In the genomic region with DNA sequence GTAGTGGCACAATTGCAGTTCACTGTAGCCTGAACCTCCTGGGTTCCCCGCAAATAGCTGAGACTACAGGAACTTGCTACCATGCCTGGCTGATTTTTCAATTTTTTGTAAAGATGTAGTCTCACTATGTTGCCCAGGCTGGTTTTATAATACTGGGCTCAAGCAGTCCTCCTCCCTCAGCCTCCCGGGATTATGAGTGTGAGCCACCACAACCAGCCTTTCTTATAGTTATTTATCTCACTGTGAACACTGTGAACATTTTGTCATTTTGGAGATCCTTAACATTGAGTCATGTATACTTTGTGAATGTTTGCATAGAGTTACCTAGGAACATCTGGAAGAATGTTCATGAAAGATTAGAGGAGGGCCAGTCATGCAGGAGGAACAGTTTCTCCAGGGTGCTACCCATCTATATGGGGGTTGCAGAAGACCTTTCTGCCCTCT, we compare ENCODE assay signal across 1 cellular context.
TF ChIP-seq lines count a peak whose summit lies in the region.

No MANE protein-coding gene starts in this region.

TF ChIP-seq in K562, 482 proteins besides CTCF, POLR2A, EP300 and RAD21 (continued from another document and continues in another):
- no peak for TF ChIP-seq KAT2B (IDR thresholded peaks at IDR 0.05; ENCODE audit: low read depth, low read length)
- no peak for TF ChIP-seq ZNF644 (tag; IDR thresholded peaks at IDR 0.05; ENCODE audit: low read depth)
- TF ChIP-seq ZBTB7A (IDR thresholded peaks at IDR 0.05; ENCODE audit: borderline replicate concordance, control insufficient read depth, low read depth, low read length): no peak
- peak; percentile 71 for TF ChIP-seq MEIS2 (IDR thresholded peaks at IDR 0.05; ENCODE audit: partially characterized antibody)
- TF ChIP-seq, protein P1, sequence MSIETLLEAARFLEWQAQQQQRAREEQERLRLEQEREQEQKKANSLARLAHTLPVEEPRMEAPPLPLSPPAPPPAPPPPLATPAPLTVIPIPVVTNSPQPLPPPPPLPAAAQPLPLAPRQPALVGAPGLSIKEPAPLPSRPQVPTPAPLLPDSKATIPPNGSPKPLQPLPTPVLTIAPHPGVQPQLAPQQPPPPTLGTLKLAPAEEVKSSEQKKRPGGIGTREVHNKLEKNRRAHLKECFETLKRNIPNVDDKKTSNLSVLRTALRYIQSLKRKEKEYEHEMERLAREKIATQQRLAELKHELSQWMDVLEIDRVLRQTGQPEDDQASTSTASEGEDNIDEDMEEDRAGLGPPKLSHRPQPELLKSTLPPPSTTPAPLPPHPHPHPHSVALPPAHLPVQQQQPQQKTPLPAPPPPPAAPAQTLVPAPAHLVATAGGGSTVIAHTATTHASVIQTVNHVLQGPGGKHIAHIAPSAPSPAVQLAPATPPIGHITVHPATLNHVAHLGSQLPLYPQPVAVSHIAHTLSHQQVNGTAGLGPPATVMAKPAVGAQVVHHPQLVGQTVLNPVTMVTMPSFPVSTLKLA (conservative IDR thresholded peaks at IDR 0.05): no peak; a peak in 1 of 4 replicates
- TF ChIP-seq ILK (tag; IDR thresholded peaks at IDR 0.05; ENCODE audit: borderline replicate concordance, low read depth): no peak
- TF ChIP-seq, protein P2, sequence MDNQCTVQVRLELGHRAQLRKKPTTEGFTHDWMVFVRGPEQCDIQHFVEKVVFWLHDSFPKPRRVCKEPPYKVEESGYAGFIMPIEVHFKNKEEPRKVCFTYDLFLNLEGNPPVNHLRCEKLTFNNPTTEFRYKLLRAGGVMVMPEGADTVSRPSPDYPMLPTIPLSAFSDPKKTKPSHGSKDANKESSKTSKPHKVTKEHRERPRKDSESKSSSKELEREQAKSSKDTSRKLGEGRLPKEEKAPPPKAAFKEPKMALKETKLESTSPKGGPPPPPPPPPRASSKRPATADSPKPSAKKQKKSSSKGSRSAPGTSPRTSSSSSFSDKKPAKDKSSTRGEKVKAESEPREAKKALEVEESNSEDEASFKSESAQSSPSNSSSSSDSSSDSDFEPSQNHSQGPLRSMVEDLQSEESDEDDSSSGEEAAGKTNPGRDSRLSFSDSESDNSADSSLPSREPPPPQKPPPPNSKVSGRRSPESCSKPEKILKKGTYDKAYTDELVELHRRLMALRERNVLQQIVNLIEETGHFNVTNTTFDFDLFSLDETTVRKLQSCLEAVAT (IDR thresholded peaks at IDR 0.05): no peak
- TF ChIP-seq, protein P3, sequence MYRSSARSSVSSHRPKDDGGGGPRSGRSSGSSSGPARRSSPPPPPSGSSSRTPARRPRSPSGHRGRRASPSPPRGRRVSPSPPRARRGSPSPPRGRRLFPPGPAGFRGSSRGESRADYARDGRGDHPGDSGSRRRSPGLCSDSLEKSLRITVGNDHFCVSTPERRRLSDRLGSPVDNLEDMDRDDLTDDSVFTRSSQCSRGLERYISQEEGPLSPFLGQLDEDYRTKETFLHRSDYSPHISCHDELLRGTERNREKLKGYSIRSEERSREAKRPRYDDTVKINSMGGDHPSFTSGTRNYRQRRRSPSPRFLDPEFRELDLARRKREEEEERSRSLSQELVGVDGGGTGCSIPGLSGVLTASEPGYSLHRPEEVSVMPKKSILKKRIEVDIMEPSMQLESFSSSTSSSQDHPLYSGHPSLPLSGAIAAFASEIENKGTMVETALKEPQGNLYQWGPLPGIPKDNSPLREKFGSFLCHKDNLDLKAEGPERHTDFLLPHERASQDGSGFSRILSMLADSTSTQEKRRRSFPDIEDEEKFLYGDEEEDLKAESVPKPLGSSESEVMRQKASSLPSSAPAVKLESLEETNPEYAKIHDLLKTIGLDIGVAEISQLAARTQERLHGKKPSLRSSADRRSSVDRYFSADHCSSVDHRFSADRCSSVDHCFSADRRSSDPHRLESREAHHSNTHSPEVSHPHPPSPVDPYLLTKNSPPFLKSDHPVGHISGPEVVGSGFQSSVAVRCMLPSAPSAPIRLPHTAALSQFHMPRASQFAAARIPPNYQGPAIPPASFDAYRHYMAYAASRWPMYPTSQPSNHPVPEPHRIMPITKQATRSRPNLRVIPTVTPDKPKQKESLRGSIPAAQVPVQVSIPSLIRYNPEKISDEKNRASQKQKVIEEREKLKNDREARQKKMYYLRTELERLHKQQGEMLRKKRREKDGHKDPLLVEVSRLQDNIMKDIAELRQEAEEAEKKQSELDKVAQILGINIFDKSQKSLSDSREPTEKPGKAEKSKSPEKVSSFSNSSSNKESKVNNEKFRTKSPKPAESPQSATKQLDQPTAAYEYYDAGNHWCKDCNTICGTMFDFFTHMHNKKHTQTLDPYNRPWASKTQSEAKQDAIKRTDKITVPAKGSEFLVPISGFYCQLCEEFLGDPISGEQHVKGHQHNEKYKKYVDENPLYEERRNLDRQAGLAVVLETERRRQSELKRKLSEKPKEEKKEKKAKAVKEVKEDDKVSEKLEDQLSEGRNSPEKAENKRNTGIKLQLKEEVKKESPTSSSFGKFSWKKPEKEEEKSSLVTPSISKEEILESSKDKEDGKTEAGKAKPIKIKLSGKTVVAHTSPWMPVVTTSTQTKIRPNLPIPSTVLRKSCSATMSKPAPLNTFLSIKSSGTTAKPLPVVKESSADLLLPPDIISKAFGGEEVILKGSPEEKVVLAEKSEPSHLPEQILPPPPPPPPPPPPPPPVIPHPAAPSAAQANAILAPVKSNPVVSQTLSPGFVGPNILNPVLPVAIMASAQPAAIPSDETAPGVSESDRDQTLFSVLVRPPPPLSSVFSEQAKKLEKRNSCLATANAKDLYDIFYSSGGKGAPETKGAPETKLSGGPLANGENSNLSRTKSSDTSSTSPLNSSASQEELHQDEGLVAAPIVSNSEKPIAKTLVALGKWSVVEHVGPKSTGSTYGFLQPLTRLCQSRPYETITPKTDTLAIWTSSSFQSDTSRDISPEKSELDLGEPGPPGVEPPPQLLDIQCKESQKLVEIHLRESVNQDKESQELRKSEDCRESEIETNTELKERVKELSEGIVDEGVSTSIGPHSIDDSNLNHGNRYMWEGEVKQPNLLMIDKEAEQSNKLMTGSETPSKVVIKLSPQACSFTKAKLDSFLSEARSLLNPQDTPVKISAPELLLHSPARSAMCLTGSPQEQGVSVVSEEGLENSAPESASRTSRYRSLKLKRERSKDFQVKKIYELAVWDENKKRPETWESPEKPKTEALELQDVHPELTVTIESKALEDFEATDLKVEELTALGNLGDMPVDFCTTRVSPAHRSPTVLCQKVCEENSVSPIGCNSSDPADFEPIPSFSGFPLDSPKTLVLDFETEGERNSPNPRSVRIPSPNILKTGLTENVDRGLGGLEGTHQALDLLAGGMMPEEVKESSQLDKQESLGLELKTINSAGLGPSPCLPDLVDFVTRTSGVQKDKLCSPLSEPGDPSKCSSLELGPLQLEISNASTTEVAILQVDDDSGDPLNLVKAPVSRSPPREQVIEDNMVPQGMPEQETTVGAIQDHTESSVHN (IDR thresholded peaks at IDR 0.05; ENCODE audit: borderline replicate concordance in 1 of 2, low read depth in 1 of 2): no peak
- no peak for TF ChIP-seq FOXK1 (CRISPR knock-in tag; IDR thresholded peaks at IDR 0.05; ENCODE audit: borderline replicate concordance)
- peak; percentile 95 for TF ChIP-seq TEAD4 (IDR thresholded peaks at IDR 0.05; ENCODE audit: low read length)
- TF ChIP-seq TEAD4 (CRISPR knock-in tag; IDR thresholded peaks at IDR 0.05; ENCODE audit: borderline replicate concordance): no peak
- TF ChIP-seq MAFK (IDR thresholded peaks at IDR 0.05; ENCODE audit: low read length): no peak
- no peak for TF ChIP-seq ZBTB1 (CRISPR knock-in tag; IDR thresholded peaks at IDR 0.05; ENCODE audit: borderline replicate concordance, low read depth)
- peak; percentile 22 for TF ChIP-seq TBP (optimal IDR thresholded peaks at IDR 0.05; ENCODE audit: low read depth, low read length)
- TF ChIP-seq, protein P4, sequence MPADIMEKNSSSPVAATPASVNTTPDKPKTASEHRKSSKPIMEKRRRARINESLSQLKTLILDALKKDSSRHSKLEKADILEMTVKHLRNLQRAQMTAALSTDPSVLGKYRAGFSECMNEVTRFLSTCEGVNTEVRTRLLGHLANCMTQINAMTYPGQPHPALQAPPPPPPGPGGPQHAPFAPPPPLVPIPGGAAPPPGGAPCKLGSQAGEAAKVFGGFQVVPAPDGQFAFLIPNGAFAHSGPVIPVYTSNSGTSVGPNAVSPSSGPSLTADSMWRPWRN (IDR thresholded peaks at IDR 0.05; ENCODE audit: low read depth): no peak
- TF ChIP-seq, protein P5, sequence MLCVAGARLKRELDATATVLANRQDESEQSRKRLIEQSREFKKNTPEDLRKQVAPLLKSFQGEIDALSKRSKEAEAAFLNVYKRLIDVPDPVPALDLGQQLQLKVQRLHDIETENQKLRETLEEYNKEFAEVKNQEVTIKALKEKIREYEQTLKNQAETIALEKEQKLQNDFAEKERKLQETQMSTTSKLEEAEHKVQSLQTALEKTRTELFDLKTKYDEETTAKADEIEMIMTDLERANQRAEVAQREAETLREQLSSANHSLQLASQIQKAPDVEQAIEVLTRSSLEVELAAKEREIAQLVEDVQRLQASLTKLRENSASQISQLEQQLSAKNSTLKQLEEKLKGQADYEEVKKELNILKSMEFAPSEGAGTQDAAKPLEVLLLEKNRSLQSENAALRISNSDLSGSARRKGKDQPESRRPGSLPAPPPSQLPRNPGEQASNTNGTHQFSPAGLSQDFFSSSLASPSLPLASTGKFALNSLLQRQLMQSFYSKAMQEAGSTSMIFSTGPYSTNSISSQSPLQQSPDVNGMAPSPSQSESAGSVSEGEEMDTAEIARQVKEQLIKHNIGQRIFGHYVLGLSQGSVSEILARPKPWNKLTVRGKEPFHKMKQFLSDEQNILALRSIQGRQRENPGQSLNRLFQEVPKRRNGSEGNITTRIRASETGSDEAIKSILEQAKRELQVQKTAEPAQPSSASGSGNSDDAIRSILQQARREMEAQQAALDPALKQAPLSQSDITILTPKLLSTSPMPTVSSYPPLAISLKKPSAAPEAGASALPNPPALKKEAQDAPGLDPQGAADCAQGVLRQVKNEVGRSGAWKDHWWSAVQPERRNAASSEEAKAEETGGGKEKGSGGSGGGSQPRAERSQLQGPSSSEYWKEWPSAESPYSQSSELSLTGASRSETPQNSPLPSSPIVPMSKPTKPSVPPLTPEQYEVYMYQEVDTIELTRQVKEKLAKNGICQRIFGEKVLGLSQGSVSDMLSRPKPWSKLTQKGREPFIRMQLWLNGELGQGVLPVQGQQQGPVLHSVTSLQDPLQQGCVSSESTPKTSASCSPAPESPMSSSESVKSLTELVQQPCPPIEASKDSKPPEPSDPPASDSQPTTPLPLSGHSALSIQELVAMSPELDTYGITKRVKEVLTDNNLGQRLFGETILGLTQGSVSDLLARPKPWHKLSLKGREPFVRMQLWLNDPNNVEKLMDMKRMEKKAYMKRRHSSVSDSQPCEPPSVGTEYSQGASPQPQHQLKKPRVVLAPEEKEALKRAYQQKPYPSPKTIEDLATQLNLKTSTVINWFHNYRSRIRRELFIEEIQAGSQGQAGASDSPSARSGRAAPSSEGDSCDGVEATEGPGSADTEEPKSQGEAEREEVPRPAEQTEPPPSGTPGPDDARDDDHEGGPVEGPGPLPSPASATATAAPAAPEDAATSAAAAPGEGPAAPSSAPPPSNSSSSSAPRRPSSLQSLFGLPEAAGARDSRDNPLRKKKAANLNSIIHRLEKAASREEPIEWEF (CRISPR knock-in tag; IDR thresholded peaks at IDR 0.05): no peak
- TF ChIP-seq, protein P6, sequence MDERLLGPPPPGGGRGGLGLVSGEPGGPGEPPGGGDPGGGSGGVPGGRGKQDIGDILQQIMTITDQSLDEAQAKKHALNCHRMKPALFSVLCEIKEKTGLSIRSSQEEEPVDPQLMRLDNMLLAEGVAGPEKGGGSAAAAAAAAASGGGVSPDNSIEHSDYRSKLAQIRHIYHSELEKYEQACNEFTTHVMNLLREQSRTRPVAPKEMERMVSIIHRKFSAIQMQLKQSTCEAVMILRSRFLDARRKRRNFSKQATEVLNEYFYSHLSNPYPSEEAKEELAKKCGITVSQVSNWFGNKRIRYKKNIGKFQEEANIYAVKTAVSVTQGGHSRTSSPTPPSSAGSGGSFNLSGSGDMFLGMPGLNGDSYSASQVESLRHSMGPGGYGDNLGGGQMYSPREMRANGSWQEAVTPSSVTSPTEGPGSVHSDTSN (CRISPR knock-in tag; IDR thresholded peaks at IDR 0.05; ENCODE audit: low read depth): no peak
- TF ChIP-seq, protein P6 (tag; conservative IDR thresholded peaks at IDR 0.05; ENCODE audit: low read depth): no peak
- TF ChIP-seq SMARCA5 (IDR thresholded peaks at IDR 0.05): no peak
- no peak for TF ChIP-seq SP2 (IDR thresholded peaks at IDR 0.05; ENCODE audit: extremely low read depth, low read depth, low read length, poor library complexity, severe bottlenecking)
- TF ChIP-seq, protein P7, sequence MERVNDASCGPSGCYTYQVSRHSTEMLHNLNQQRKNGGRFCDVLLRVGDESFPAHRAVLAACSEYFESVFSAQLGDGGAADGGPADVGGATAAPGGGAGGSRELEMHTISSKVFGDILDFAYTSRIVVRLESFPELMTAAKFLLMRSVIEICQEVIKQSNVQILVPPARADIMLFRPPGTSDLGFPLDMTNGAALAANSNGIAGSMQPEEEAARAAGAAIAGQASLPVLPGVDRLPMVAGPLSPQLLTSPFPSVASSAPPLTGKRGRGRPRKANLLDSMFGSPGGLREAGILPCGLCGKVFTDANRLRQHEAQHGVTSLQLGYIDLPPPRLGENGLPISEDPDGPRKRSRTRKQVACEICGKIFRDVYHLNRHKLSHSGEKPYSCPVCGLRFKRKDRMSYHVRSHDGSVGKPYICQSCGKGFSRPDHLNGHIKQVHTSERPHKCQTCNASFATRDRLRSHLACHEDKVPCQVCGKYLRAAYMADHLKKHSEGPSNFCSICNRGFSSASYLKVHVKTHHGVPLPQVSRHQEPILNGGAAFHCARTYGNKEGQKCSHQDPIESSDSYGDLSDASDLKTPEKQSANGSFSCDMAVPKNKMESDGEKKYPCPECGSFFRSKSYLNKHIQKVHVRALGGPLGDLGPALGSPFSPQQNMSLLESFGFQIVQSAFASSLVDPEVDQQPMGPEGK (CRISPR knock-in tag; IDR thresholded peaks at IDR 0.05; ENCODE audit: borderline replicate concordance): no peak
- TF ChIP-seq MYC (IDR thresholded peaks at IDR 0.05; ENCODE audit: low read depth, low read length): no peak
- TF ChIP-seq MYC (CRISPR knock-in tag; IDR thresholded peaks at IDR 0.05; ENCODE audit: borderline replicate concordance, low read depth): no peak
- TF ChIP-seq, protein P8, sequence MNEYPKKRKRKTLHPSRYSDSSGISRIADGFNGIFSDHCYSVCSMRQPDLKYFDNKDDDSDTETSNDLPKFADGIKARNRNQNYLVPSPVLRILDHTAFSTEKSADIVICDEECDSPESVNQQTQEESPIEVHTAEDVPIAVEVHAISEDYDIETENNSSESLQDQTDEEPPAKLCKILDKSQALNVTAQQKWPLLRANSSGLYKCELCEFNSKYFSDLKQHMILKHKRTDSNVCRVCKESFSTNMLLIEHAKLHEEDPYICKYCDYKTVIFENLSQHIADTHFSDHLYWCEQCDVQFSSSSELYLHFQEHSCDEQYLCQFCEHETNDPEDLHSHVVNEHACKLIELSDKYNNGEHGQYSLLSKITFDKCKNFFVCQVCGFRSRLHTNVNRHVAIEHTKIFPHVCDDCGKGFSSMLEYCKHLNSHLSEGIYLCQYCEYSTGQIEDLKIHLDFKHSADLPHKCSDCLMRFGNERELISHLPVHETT (CRISPR knock-in tag; conservative IDR thresholded peaks at IDR 0.05 in 1 of 2, IDR thresholded peaks at IDR 0.05 in 1 of 2): no peak
- peak; percentile 80 to 92 for TF ChIP-seq FOXA3 (CRISPR knock-in tag; conservative IDR thresholded peaks at IDR 0.05 in 1 of 2, IDR thresholded peaks at IDR 0.05 in 1 of 2)
- no peak for TF ChIP-seq MCM7 (IDR thresholded peaks at IDR 0.05)
